Comparison of ENCODE assay signal across 1 cellular context in genomic region chr14:22588419-22589095, GRCh38.
TF ChIP-seq lines count a peak whose summit lies in the region.

No MANE protein-coding gene starts in this region.

TF ChIP-seq in HepG2, 621 proteins besides CTCF, POLR2A, EP300 and RAD21 (continued from another document and continues in another):
- TF ChIP-seq ZNF280B (CRISPR knock-in tag; IDR thresholded peaks at IDR 0.05; ENCODE audit: borderline replicate concordance) (no peak), TEF (CRISPR knock-in tag; IDR thresholded peaks at IDR 0.05) (peak; percentile 21; the same call in 1 of the 2 replicates), ZSCAN20 (CRISPR knock-in tag; IDR thresholded peaks at IDR 0.05; ENCODE audit: borderline replicate concordance) (0 out of 2 replicates have a peak, but pooled peaks have one; percentile 34), ISX (CRISPR knock-in tag; conservative IDR thresholded peaks at IDR 0.05) (0 out of 2 replicates have a peak, but pooled peaks have one; percentile 11), ZNF570 (CRISPR knock-in tag; IDR thresholded peaks at IDR 0.05; ENCODE audit: borderline replicate concordance) (0 out of 2 replicates have a peak, but pooled peaks have one; percentile 18), ZBTB44 (CRISPR knock-in tag; IDR thresholded peaks at IDR 0.05) (no peak), ZNF563 (CRISPR knock-in tag; IDR thresholded peaks at IDR 0.05) (no peak), ZNF24 (IDR thresholded peaks at IDR 0.05) (0 out of 2 replicates have a peak, but pooled peaks have one; percentile 5), PRDM4 (CRISPR knock-in tag; IDR thresholded peaks at IDR 0.05; ENCODE audit: borderline replicate concordance) (peak; percentile 61), ZNF18 (CRISPR knock-in tag; IDR thresholded peaks at IDR 0.05; ENCODE audit: insufficient replicate concordance) (no peak), REL (CRISPR knock-in tag; conservative IDR thresholded peaks at IDR 0.05) (peak; percentile 72; the same call in 1 of the 2 replicates), ZNF407 (CRISPR knock-in tag; IDR thresholded peaks at IDR 0.05; ENCODE audit: not compliant biosample characterization) (no peak), TOPORS (CRISPR knock-in tag; IDR thresholded peaks at IDR 0.05) (0 out of 2 replicates have a peak, but pooled peaks have one; percentile 2), ZBTB46 (CRISPR knock-in tag; IDR thresholded peaks at IDR 0.05; ENCODE audit: borderline replicate concordance) (no peak), ZNF431 (CRISPR knock-in tag; IDR thresholded peaks at IDR 0.05; ENCODE audit: borderline replicate concordance, low read depth) (peak; percentile 92; the same call in 1 of the 2 replicates), CERS6 (CRISPR knock-in tag; IDR thresholded peaks at IDR 0.05) (peak; percentile 45; the same call in 1 of the 2 replicates), ZNF776 (CRISPR knock-in tag; IDR thresholded peaks at IDR 0.05) (peak; percentile 23; the same call in 1 of the 2 replicates), TBP (CRISPR knock-in tag; IDR thresholded peaks at IDR 0.05) (peak; percentile 27; the same call in 1 of the 2 replicates), ZNF572 (CRISPR knock-in tag; IDR thresholded peaks at IDR 0.05) (no peak), STAT6 (CRISPR knock-in tag; IDR thresholded peaks at IDR 0.05; ENCODE audit: borderline replicate concordance) (0 out of 2 replicates have a peak, but pooled peaks have one; percentile 81), ZNF530 (CRISPR knock-in tag; IDR thresholded peaks at IDR 0.05; ENCODE audit: low read depth) (no peak), CREBL2 (CRISPR knock-in tag; IDR thresholded peaks at IDR 0.05; ENCODE audit: borderline replicate concordance) (0 out of 2 replicates have a peak, but pooled peaks have one; percentile 6), ZBTB3 (CRISPR knock-in tag; IDR thresholded peaks at IDR 0.05; ENCODE audit: borderline replicate concordance, low read depth) (0 out of 2 replicates have a peak, but pooled peaks have one; percentile 19), FOSL1 (CRISPR knock-in tag; IDR thresholded peaks at IDR 0.05; ENCODE audit: borderline replicate concordance) (0 out of 2 replicates have a peak, but pooled peaks have one; percentile 21)
